ENCODE assay signal across 11 cellular contexts in genomic region chr7:50594734-50595537, GRCh38. TPM values are rescaled to one million over a fixed set of nuclear protein-coding genes. Genes with fewer than 3 reads are reported as not detected.
DNase-seq lines count a peak whose midpoint lies in the region; ATAC-seq, FAIRE-seq and TF ChIP-seq lines count a peak whose summit lies in the region.
"Had no signal": no experiment of that assay in that cellular context is flagged by ENCODE, and none has a peak within 500 bp of the region (broad histone marks: within the 10 kb centered on the region; RNA-seq: fewer than 3 reads in every experiment).

No MANE protein-coding gene starts in this region.

- intact Hi-C loops in pancreas (cut with DNase I): loop anchor here in 2 of 3 donors (10.0 kb wide), 2 partner anchors 60 to 120 kb away; no protein-coding TSS in a partner anchor

- no peak overlapping the region for H3K27ac ChIP-seq in pancreas
- H3K27ac ChIP-seq: hepatocyte had no signal

- FAIRE-seq in islet of Langerhans (lab: Jason Lieb, UNC) (peak; percentile 30), pancreas (lab: Jason Lieb, UNC) (no peak), D721Med (lab: Jason Lieb, UNC) (no peak)

- peak; percentile 56 for ATAC-seq in GM18907 (IDR thresholded peaks at IDR 0.05; ENCODE audit: unreplicated experiment)
- ATAC-seq in GM21576 (IDR thresholded peaks at IDR 0.05; ENCODE audit: unreplicated experiment): peak; percentile 46
- peak; percentile 57 for ATAC-seq in HG03439 (IDR thresholded peaks at IDR 0.05; ENCODE audit: unreplicated experiment)
- ATAC-seq in pancreas: no peak

- H3K27me3 ChIP-seq in pancreas: no peaks in the 10 kb centered on the region
- H3K27me3 ChIP-seq: dorsolateral prefrontal cortex, hepatocyte had no signal

- no peak overlapping the region for H3K4me3 ChIP-seq in pancreas
- H3K4me3 ChIP-seq: dorsolateral prefrontal cortex, hepatocyte had no signal

- TF ChIP-seq CTCF in pancreas (IDR thresholded peaks at IDR 0.05): no peak
- no peak for TF ChIP-seq CTCF in D721Med (IDR thresholded peaks at IDR 0.05; ENCODE audit: insufficient read depth, missing control alignments)

- WGBS in pancreas, 2 donors: 76 to 79% methylated on average over 8 of the region's 8 CpGs

- peaks cover 7 to 78% (median 15%) of the 10 kb centered on the region in 3 donors for H3K36me3 ChIP-seq in pancreas

- DNase-seq in pancreas (no peak), D721Med (ENCODE audit: insufficient read length, low spot score) (no peak), ureter (ENCODE audit: low spot score) (no peak)

- H3K4me1 ChIP-seq in pancreas: no peaks in the 10 kb centered on the region

- H3K9me3 ChIP-seq in pancreas: no peaks in the 10 kb centered on the region

RNA-seq across cellular contexts. Expression of gene DDC, which starts 29.7 kb away (rescaled TPM):
- total RNA-seq in pancreas (10 to 100 TPM in 3 of 6 donors, 1 to 10 TPM in 3; 2.7 to 18.1 (median 12.0) TPM), ureter (not detected)
- polyA plus RNA-seq in pancreas: 10 to 100 TPM in 1 of 2 donors, 1 to 10 TPM in 1; 6.2 to 25.2 TPM
- total RNA-seq: mononuclear cell, OCI-LY7 had no signal

Comparison
In these comparisons a context has a peak if more than half of its experiments do, and no peak if none do; other contexts are left out.
1. ATAC-seq: peak in GM18907 (single experiment), GM21576 (single experiment) and HG03439 (single experiment); none in pancreas (0 of 4).